Comparison of ENCODE assay signal across 8 cellular contexts in genomic region chr10:59808896-59809643, GRCh38.
A peak's percentile ranks its signal among the peaks of the same experiment; 100 is the strongest.
DNase-seq lines count a peak whose midpoint lies in the region; TF ChIP-seq lines count a peak whose summit lies in the region.

No MANE protein-coding gene starts in this region.

- peaks cover 21 to 72% of the 10 kb centered on the region in 2 experiments; a peak in 2 of 3 replicates for H3K36me3 ChIP-seq in HEK293 (ENCODE audit: control insufficient read depth in 2 of 2, insufficient read depth in 1 of 2, low read length in 2 of 2)
- peaks cover 93% of the 10 kb centered on the region for H3K36me3 ChIP-seq in Loucy (ENCODE audit: insufficient read depth, low read length)

- POLR2A ChIA-PET in HEK293 (lab: Yijun Ruan, JAX), result no interaction called here

- TF ChIP-seq CTCF in HEK293 (tag by site-specific recombination; IDR thresholded peaks at IDR 0.05) (peak; percentile 73), Loucy (conservative IDR thresholded peaks at IDR 0.05; ENCODE audit: low read length) (peak; percentile 87), astrocyte of the cerebellum (IDR thresholded peaks at IDR 0.05; ENCODE audit: low read depth, low read length, missing control alignments) (peak; percentile 71)

- no peaks in the 10 kb centered on the region for H3K27me3 ChIP-seq in Loucy (ENCODE audit: insufficient read depth, low read length, poor library complexity, severe bottlenecking)

- H3K79me2 ChIP-seq in Loucy (ENCODE audit: insufficient read depth, low read length), result no peaks in the 10 kb centered on the region

- H3K9me3 ChIP-seq in HEK293 (ENCODE audit: control insufficient read depth, insufficient read depth, low read depth, low read length) (no peaks in the 10 kb centered on the region), Loucy (ENCODE audit: insufficient read depth, low read depth, low read length) (no peaks in the 10 kb centered on the region)

- no peak overlapping the region for H3K4me3 ChIP-seq in HEK293 (ENCODE audit: low read depth, low read length)
- no peak overlapping the region for H3K4me3 ChIP-seq in Loucy (ENCODE audit: low read length, poor library complexity, severe bottlenecking)
- H3K4me3 ChIP-seq in astrocyte of the cerebellum (ENCODE audit: low read depth, low read length), result no peak overlapping the region

- no peaks in the 10 kb centered on the region for H3F3A ChIP-seq in Loucy (ENCODE audit: low read depth)

- no peak overlapping the region for H3K9ac ChIP-seq in Loucy (ENCODE audit: low read depth, low read length, poor library complexity, severe bottlenecking)

- no peak overlapping the region for H3K27ac ChIP-seq in HEK293 (ENCODE audit: extremely low read depth, low read depth, low read length)

- DNase-seq in DMS 273 (lab: John Stamatoyannopoulos, UW; ENCODE audit: unreplicated experiment) (peak; percentile 70), DMS 273 treated with DMSO at 0.1 percent for 48 hours (lab: John Stamatoyannopoulos, UW) (no peak), T-helper 1 cell (peak in 3 of 5 donors; percentile 12 to 69 (median 29)), astrocyte of the cerebellum (ENCODE audit: low read depth) (no peak), iris pigment epithelial cell (ENCODE audit: low read depth) (peak; percentile 70)
- peak; percentile 76 for DNase-seq in stimulated activated CD4-positive, alpha-beta T cell treated with anti-CD3 and anti-CD28 coated beads, Interleukin-1b, Interleukin-23, amount 100 ng/mL, for 48 hours

- H2AFZ ChIP-seq in Loucy (ENCODE audit: low read length), result no peak overlapping the region

- no peaks in the 10 kb centered on the region for H3K9me2 ChIP-seq in Loucy (replicated peaks; ENCODE audit: low read depth, low read length)

- CTCF ChIA-PET in HEK293 (lab: Yijun Ruan, JAX), result interaction anchor here (0.6 to 3.0 kb wide), 20 partner anchors 10 to 1034 kb away, joined by 3 to 25 read pairs (median 4); no protein-coding TSS in a partner anchor

- in situ Hi-C loops in astrocyte of the cerebellum (cut with HindIII; ENCODE audit: low sequenced_read_pairs), result no loop called here

- H3K4me2 ChIP-seq in Loucy (ENCODE audit: low read depth, low read length, poor library complexity, severe bottlenecking), result no peak overlapping the region

- no peaks in the 10 kb centered on the region for H4K20me1 ChIP-seq in Loucy (ENCODE audit: insufficient read depth, low read length, poor library complexity, severe bottlenecking)

- H3K4me1 ChIP-seq in HEK293 (ENCODE audit: control insufficient read depth, insufficient read depth, low read length) (no peaks in the 10 kb centered on the region), Loucy (ENCODE audit: insufficient read depth, low read length, poor library complexity, severe bottlenecking) (no peaks in the 10 kb centered on the region)

TF ChIP-seq in HEK293, 187 proteins besides CTCF, POLR2A, EP300 and RAD21:
- TF ChIP-seq ZNF626 (tag by site-specific recombination; IDR thresholded peaks at IDR 0.05) (no peak), ZNF654 (tag by site-specific recombination; IDR thresholded peaks at IDR 0.05; ENCODE audit: low read depth) (peak; percentile 72), GLIS1 (tag by site-specific recombination; IDR thresholded peaks at IDR 0.05) (0 out of 2 replicates have a peak, but pooled peaks have one; percentile 13), ZNF223 (tag by site-specific recombination; IDR thresholded peaks at IDR 0.05) (no peak)
TF ChIP-seq in HEK293: peak in this region for 2.

Comparison
In these comparisons a context has a peak if more than half of its experiments do, and no peak if none do; other contexts are left out.
1. DNase-seq: peak in DMS 273 (single experiment), T-helper 1 cell (3 of 5), iris pigment epithelial cell (single experiment) and stimulated activated CD4-positive, alpha-beta T cell treated with anti-CD3 and anti-CD28 coated beads, Interleukin-1b, Interleukin-23, amount 100 ng/mL, for 48 hours (single experiment); none in DMS 273 treated with DMSO at 0.1 percent for 48 hours (single experiment) and astrocyte of the cerebellum (single experiment).
2. Peak in every context shown above with its lines, with median percentiles within 50 percentile points of each other: CTCF ChIP-seq.